ENCODE assay signal across 38 cellular contexts in the genomic region with DNA sequence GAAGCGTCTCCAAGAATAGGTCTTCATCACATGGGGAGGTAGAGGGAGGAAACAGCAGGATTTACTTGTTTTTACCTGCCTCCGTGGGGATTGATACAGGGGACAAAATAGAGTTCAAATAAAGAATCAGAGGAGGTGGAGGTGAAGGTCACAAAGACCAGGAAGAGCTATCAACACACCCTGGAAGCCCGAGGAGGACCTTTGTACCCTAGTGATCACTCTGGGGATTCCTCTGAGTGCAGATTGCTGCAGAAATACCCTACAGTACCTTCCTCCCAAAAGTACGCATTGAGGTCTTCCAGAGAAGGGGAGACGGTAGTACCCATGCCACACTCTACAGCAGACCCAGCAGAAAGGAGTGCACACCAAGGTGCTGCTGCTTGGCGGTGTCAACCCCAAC. TPM values are rescaled to one million over a fixed set of nuclear protein-coding genes. Genes with fewer than 3 reads are reported as not detected.
"Had no signal": no experiment of that assay in that cellular context is flagged by ENCODE, and none has a peak within 500 bp of the region (broad histone marks: within the 10 kb centered on the region; RNA-seq: fewer than 3 reads in every experiment).

No MANE protein-coding gene starts in this region.

- H3K4me1 ChIP-seq: adrenal gland, ascending aorta, body of pancreas, breast epithelium had no signal

- H3K9me3 ChIP-seq: adrenal gland, ascending aorta, body of pancreas, breast epithelium had no signal

- H3K27me3 ChIP-seq: adrenal gland, ascending aorta, body of pancreas, brain microvascular endothelial cell, breast epithelium, cardiac muscle cell had no signal

- H3K27ac ChIP-seq: adrenal gland, ascending aorta, body of pancreas, brain microvascular endothelial cell, breast epithelium, cardiac muscle cell had no signal

- H3K4me3 Mint-ChIP-seq: activated naive CD4-positive, alpha-beta T cell treated with anti-CD3 and anti-CD28 coated beads for 36 hours; activated naive CD4-positive, alpha-beta T cell treated with anti-CD3 and anti-CD28 coated beads, Interleukin-2, amount 10 ng/mL, durations not matched to agents 7 days and 5 days; activated naive CD4-positive, alpha-beta T cell treated with anti-CD3 and anti-CD28 coated beads, Interleukin-2, amount 50 U/mL, for 24 hours; activated naive CD8-positive, alpha-beta T cell; activated naive CD8-positive, alpha-beta T cell treated with anti-CD3 and anti-CD28 coated beads for 36 hours; activated naive CD8-positive, alpha-beta T cell treated with anti-CD3 and anti-CD28 coated beads, Interleukin-2, amount 10 ng/mL, durations not matched to agents 7 days and 5 days; activated naive CD8-positive, alpha-beta T cell treated with anti-CD3 and anti-CD28 coated beads, Interleukin-2, amount 50 U/mL, for 24 hours; activated T-cell treated with anti-CD3 and anti-CD28 coated beads, Interleukin-2, amount 50 U/mL, for 24 hours; activated T-cell treated with anti-CD3 and anti-CD28 coated beads, Interleukin-2, amount 50 U/mL, for 4 hours; activated T-cell treated with anti-CD3 and anti-CD28 coated beads, Interleukin-2, amount 50 U/mL, for 72 hours; activated T-helper 1 cell treated with anti-CD3 and anti-CD28 coated beads, Interleukin-12 subunit alpha, Interleukin-12 subunit beta, Interleukin-2, Interleukin-4 antibody, amounts not matched to agents 30 ng/mL and 10 ng/mL and 1 ng/mL, durations not matched to agents 14 hours and 24 hours and 36 hours; activated T-helper 17 cell treated with anti-CD3 and anti-CD28 coated beads, Interleukin-2, amount 50 U/mL, for 72 hours; brain; central memory CD8-positive, alpha-beta T cell had no signal

- H3K27me3 Mint-ChIP-seq: activated naive CD4-positive, alpha-beta T cell treated with anti-CD3 and anti-CD28 coated beads, Interleukin-2, amount 10 ng/mL, durations not matched to agents 7 days and 5 days; activated naive CD4-positive, alpha-beta T cell treated with anti-CD3 and anti-CD28 coated beads, Interleukin-2, amount 50 U/mL, for 24 hours; activated naive CD8-positive, alpha-beta T cell; activated naive CD8-positive, alpha-beta T cell treated with anti-CD3 and anti-CD28 coated beads for 36 hours; activated naive CD8-positive, alpha-beta T cell treated with anti-CD3 and anti-CD28 coated beads, Interleukin-2, amount 10 ng/mL, durations not matched to agents 7 days and 5 days; activated naive CD8-positive, alpha-beta T cell treated with anti-CD3 and anti-CD28 coated beads, Interleukin-2, amount 50 U/mL, for 24 hours; activated T-cell treated with anti-CD3 and anti-CD28 coated beads, Interleukin-2, amount 50 U/mL, for 24 hours; activated T-helper 17 cell treated with anti-CD3 and anti-CD28 coated beads, Interleukin-2, amount 50 U/mL, for 72 hours; central memory CD8-positive, alpha-beta T cell had no signal

- DNase-seq: activated effector memory CD4-positive, alpha-beta T cell treated with anti-CD3 and anti-CD28 coated beads, Interleukin-2, amount 50 U/mL, for 16 hours; activated effector memory CD4-positive, alpha-beta T cell treated with Interleukin-2 at 50 U/mL for 16 hours; activated gamma-delta T cell; activated gamma-delta T cell treated with Interleukin-2 at 50 U/mL for 16 hours; activated naive CD4-positive, alpha-beta T cell; activated naive CD4-positive, alpha-beta T cell treated with anti-CD3 and anti-CD28 coated beads for 36 hours; activated naive CD4-positive, alpha-beta T cell treated with anti-CD3 and anti-CD28 coated beads, Interleukin-2, amount 10 ng/mL, durations not matched to agents 7 days and 5 days; activated naive CD4-positive, alpha-beta T cell treated with anti-CD3 and anti-CD28 coated beads, Interleukin-2, amount 50 U/mL, for 16 hours; activated naive CD4-positive, alpha-beta T cell treated with Interleukin-2 at 50 U/mL for 16 hours; activated naive CD8-positive, alpha-beta T cell treated with anti-CD3 and anti-CD28 coated beads for 36 hours; activated naive CD8-positive, alpha-beta T cell treated with anti-CD3 and anti-CD28 coated beads, Interleukin-2, amount 10 ng/mL, durations not matched to agents 7 days and 5 days; activated naive CD8-positive, alpha-beta T cell treated with anti-CD3 and anti-CD28 coated beads, Interleukin-2, amount 50 U/mL, for 24 hours; activated T-cell treated with anti-CD3 and anti-CD28 coated beads, Interleukin-2, amount 50 U/mL, for 1 hour; activated T-cell treated with anti-CD3 and anti-CD28 coated beads, Interleukin-2, amount 50 U/mL, for 24 hours; activated T-cell treated with anti-CD3 and anti-CD28 coated beads, Interleukin-2, amount 50 U/mL, for 4 hours; activated T-cell treated with anti-CD3 and anti-CD28 coated beads, Interleukin-2, amount 50 U/mL, for 48 hours; activated T-cell treated with anti-CD3 and anti-CD28 coated beads, Interleukin-2, amount 50 U/mL, for 72 hours; amniotic stem cell; amygdala; anterior cingulate cortex; aorta; caudate nucleus; central memory CD4-positive, alpha-beta T cell; cerebellar nuclear complex had no signal

- H3K4me3 ChIP-seq: adrenal gland, ascending aorta, body of pancreas, breast epithelium, cardiac muscle cell had no signal

- H3K36me3 Mint-ChIP-seq: activated naive CD4-positive, alpha-beta T cell treated with anti-CD3 and anti-CD28 coated beads, Interleukin-2, amount 10 ng/mL, durations not matched to agents 7 days and 5 days; activated naive CD4-positive, alpha-beta T cell treated with anti-CD3 and anti-CD28 coated beads, Interleukin-2, amount 50 U/mL, for 24 hours; activated naive CD8-positive, alpha-beta T cell treated with anti-CD3 and anti-CD28 coated beads, Interleukin-2, amount 10 ng/mL, durations not matched to agents 7 days and 5 days; brain had no signal

- H3K4me1 Mint-ChIP-seq: activated naive CD4-positive, alpha-beta T cell treated with anti-CD3 and anti-CD28 coated beads, Interleukin-2, amount 10 ng/mL, durations not matched to agents 7 days and 5 days; activated naive CD4-positive, alpha-beta T cell treated with anti-CD3 and anti-CD28 coated beads, Interleukin-2, amount 50 U/mL, for 24 hours; activated naive CD8-positive, alpha-beta T cell treated with anti-CD3 and anti-CD28 coated beads for 36 hours; activated naive CD8-positive, alpha-beta T cell treated with anti-CD3 and anti-CD28 coated beads, Interleukin-2, amount 10 ng/mL, durations not matched to agents 7 days and 5 days; activated naive CD8-positive, alpha-beta T cell treated with anti-CD3 and anti-CD28 coated beads, Interleukin-2, amount 50 U/mL, for 24 hours; activated T-helper 17 cell treated with anti-CD3 and anti-CD28 coated beads, Interleukin-2, amount 50 U/mL, for 72 hours; brain; central memory CD8-positive, alpha-beta T cell had no signal

- H3K36me3 ChIP-seq: adrenal gland, ascending aorta, brain microvascular endothelial cell, breast epithelium, cardiac muscle cell had no signal

- H3K9me3 Mint-ChIP-seq: activated naive CD4-positive, alpha-beta T cell treated with anti-CD3 and anti-CD28 coated beads, Interleukin-2, amount 10 ng/mL, durations not matched to agents 7 days and 5 days; activated naive CD4-positive, alpha-beta T cell treated with anti-CD3 and anti-CD28 coated beads, Interleukin-2, amount 50 U/mL, for 24 hours; activated naive CD8-positive, alpha-beta T cell treated with anti-CD3 and anti-CD28 coated beads, Interleukin-2, amount 10 ng/mL, durations not matched to agents 7 days and 5 days; activated naive CD8-positive, alpha-beta T cell treated with anti-CD3 and anti-CD28 coated beads, Interleukin-2, amount 50 U/mL, for 24 hours; activated T-cell treated with anti-CD3 and anti-CD28 coated beads, Interleukin-2, amount 50 U/mL, for 4 hours; activated T-helper 17 cell treated with anti-CD3 and anti-CD28 coated beads, Interleukin-2, amount 50 U/mL, for 72 hours; activated T-helper 2 cell treated with anti-CD3 and anti-CD28 coated beads, Interferon-gamma antibody, Interleukin-2, Interleukin-4, amounts not matched to agents 10 μg/mL and 5 μg/mL and 100 μg/mL, durations not matched to agents 14 hours and 24 hours and 36 hours had no signal

- ATAC-seq: activated naive CD8-positive, alpha-beta T cell treated with anti-CD3 and anti-CD28 coated beads, Interleukin-2, amount 50 U/mL, for 24 hours; activated T-cell treated with anti-CD3 and anti-CD28 coated beads, Interleukin-2, amount 50 U/mL, for 4 hours; activated T-cell treated with anti-CD3 and anti-CD28 coated beads, Interleukin-2, amount 50 U/mL, for 72 hours; activated T-helper 17 cell treated with anti-CD3 and anti-CD28 coated beads, Interleukin-2, amount 50 U/mL, for 72 hours; body of pancreas had no signal

- H3K27ac Mint-ChIP-seq: activated naive CD4-positive, alpha-beta T cell treated with anti-CD3 and anti-CD28 coated beads for 36 hours; activated naive CD4-positive, alpha-beta T cell treated with anti-CD3 and anti-CD28 coated beads, Interleukin-2, amount 10 ng/mL, durations not matched to agents 7 days and 5 days; activated naive CD4-positive, alpha-beta T cell treated with anti-CD3 and anti-CD28 coated beads, Interleukin-2, amount 50 U/mL, for 24 hours; activated naive CD4-positive, alpha-beta T cell treated with anti-CD3 and anti-CD28 coated beads, Interleukin-2, amount 50 U/mL, for 72 hours; activated naive CD8-positive, alpha-beta T cell; activated naive CD8-positive, alpha-beta T cell treated with anti-CD3 and anti-CD28 coated beads for 36 hours; activated naive CD8-positive, alpha-beta T cell treated with anti-CD3 and anti-CD28 coated beads, Interleukin-2, amount 10 ng/mL, durations not matched to agents 7 days and 5 days; activated naive CD8-positive, alpha-beta T cell treated with anti-CD3 and anti-CD28 coated beads, Interleukin-2, amount 50 U/mL, for 24 hours; activated T-cell treated with anti-CD3 and anti-CD28 coated beads, Interleukin-2, amount 50 U/mL, for 24 hours; activated T-cell treated with anti-CD3 and anti-CD28 coated beads, Interleukin-2, amount 50 U/mL, for 72 hours; activated T-helper 1 cell treated with anti-CD3 and anti-CD28 coated beads, Interleukin-12 subunit alpha, Interleukin-12 subunit beta, Interleukin-2, Interleukin-4 antibody, amounts not matched to agents 30 ng/mL and 10 ng/mL and 1 ng/mL, durations not matched to agents 14 hours and 24 hours and 36 hours; activated T-helper 17 cell treated with anti-CD3 and anti-CD28 coated beads, Interleukin-2, amount 50 U/mL, for 72 hours; activated T-helper 2 cell treated with anti-CD3 and anti-CD28 coated beads, Interferon-gamma antibody, Interleukin-2, Interleukin-4, amounts not matched to agents 10 μg/mL and 5 μg/mL and 100 μg/mL, durations not matched to agents 14 hours and 24 hours and 36 hours; brain had no signal

RNA-seq across cellular contexts. Expression of a gene that starts 44.9 kb away (rescaled TPM):
- total RNA-seq: activated naive CD4-positive, alpha-beta T cell treated with anti-CD3 and anti-CD28 coated beads for 36 hours; activated naive CD4-positive, alpha-beta T cell treated with anti-CD3 and anti-CD28 coated beads, Interleukin-2, amount 50 U/mL, for 72 hours; activated naive CD8-positive, alpha-beta T cell treated with anti-CD3 and anti-CD28 coated beads for 36 hours; activated naive CD8-positive, alpha-beta T cell treated with anti-CD3 and anti-CD28 coated beads, Interleukin-2, amount 10 ng/mL, durations not matched to agents 7 days and 5 days; activated T-cell treated with anti-CD3 and anti-CD28 coated beads, Interleukin-2, amount 50 U/mL, for 4 hours; activated T-cell treated with anti-CD3 and anti-CD28 coated beads, Interleukin-2, amount 50 U/mL, for 72 hours; activated T-helper 1 cell treated with anti-CD3 and anti-CD28 coated beads, Interleukin-12 subunit alpha, Interleukin-12 subunit beta, Interleukin-2, Interleukin-4 antibody, amounts not matched to agents 30 ng/mL and 10 ng/mL and 1 ng/mL, durations not matched to agents 14 hours and 24 hours and 36 hours; activated T-helper 17 cell treated with anti-CD3 and anti-CD28 coated beads, Interleukin-2, amount 50 U/mL, for 72 hours; activated T-helper 2 cell treated with anti-CD3 and anti-CD28 coated beads, Interferon-gamma antibody, Interleukin-2, Interleukin-4, amounts not matched to agents 10 μg/mL and 5 μg/mL and 100 μg/mL, durations not matched to agents 14 hours and 24 hours and 36 hours had no signal
